In genomic region chr2:96407041-96407918, GRCh38 we compare ENCODE assay signal across 8 cellular contexts.
DNase-seq lines count a peak whose midpoint lies in the region; ATAC-seq and TF ChIP-seq lines count a peak whose summit lies in the region.

No MANE protein-coding gene starts in this region.

- H3K36me3 ChIP-seq in BLaER1, result no peaks in the 10 kb centered on the region

- H3K4me3 Mint-ChIP-seq in activated CD4-positive, alpha-beta T cell treated with anti-CD3 and anti-CD28 coated beads, Interleukin-2, amount 10 ng/mL, durations not matched to agents 7 days and 5 days, result peak overlapping the region; percentile 57

- no peaks in the 10 kb centered on the region for H3K27me3 ChIP-seq in BLaER1

- no peaks in the 10 kb centered on the region for H3K36me3 Mint-ChIP-seq in activated CD4-positive, alpha-beta T cell treated with anti-CD3 and anti-CD28 coated beads, Interleukin-2, amount 10 ng/mL, durations not matched to agents 7 days and 5 days (ENCODE audit: low read depth)

- TF ChIP-seq CTCF in choroid plexus epithelial cell (conservative IDR thresholded peaks at IDR 0.05; ENCODE audit: low read depth, low read length), result peak; percentile 94

- peak overlapping the region; percentile 52; the same call in 1 of the 2 replicates for H3K27ac ChIP-seq in BLaER1

- peak; percentile 77 for DNase-seq in NCI-H2227 treated with DMSO at 0.1 percent for 48 hours (lab: John Stamatoyannopoulos, UW)
- peak; percentile 84 for DNase-seq in activated CD4-positive, alpha-beta T cell treated with anti-CD3 and anti-CD28 coated beads, Interleukin-2, amount 10 ng/mL, durations not matched to agents 7 days and 5 days
- peak; percentile 90 for DNase-seq in choroid plexus epithelial cell (ENCODE audit: low read depth)
- DNase-seq in left lobe of liver (ENCODE audit: low spot score), result peak; percentile 69
- DNase-seq in stimulated activated CD4-positive, alpha-beta T cell treated with anti-CD3 and anti-CD28 coated beads, Interleukin-4, amount 100 ng/mL, for 24 hours, result peak; percentile 69

- no peak overlapping the region for H3K4me3 ChIP-seq in BLaER1
- no peak overlapping the region for H3K4me3 ChIP-seq in choroid plexus epithelial cell (ENCODE audit: low read depth, low read length)

- POLR2A ChIA-PET in activated CD4-positive, alpha-beta T cell treated with anti-CD3 and anti-CD28 coated beads, Interleukin-2, amount 10 ng/mL, durations not matched to agents 7 days and 5 days (lab: Charles Lee), result no interaction called here

- CTCF ChIA-PET in activated CD4-positive, alpha-beta T cell treated with anti-CD3 and anti-CD28 coated beads, Interleukin-2, amount 10 ng/mL, durations not matched to agents 7 days and 5 days (lab: Charles Lee), result interaction anchor here (0.6 to 4.8 kb wide), 45 partner anchors 10 to 414 kb away, joined by 3 to 57 read pairs (median 3); partner anchors contain the start of genes ARID5A, NEURL3 and STARD7

- no peaks in the 10 kb centered on the region for H3K27me3 Mint-ChIP-seq in activated CD4-positive, alpha-beta T cell treated with anti-CD3 and anti-CD28 coated beads, Interleukin-2, amount 10 ng/mL, durations not matched to agents 7 days and 5 days

- peak overlapping the region; percentile 92 for H3K27ac Mint-ChIP-seq in activated CD4-positive, alpha-beta T cell treated with anti-CD3 and anti-CD28 coated beads, Interleukin-2, amount 10 ng/mL, durations not matched to agents 7 days and 5 days

- H3K4me1 ChIP-seq in BLaER1, result peaks cover 64% of the 10 kb centered on the region

- no peaks in the 10 kb centered on the region for H3K9me3 ChIP-seq in BLaER1

- H4K20me1 ChIP-seq in BLaER1, result no peaks in the 10 kb centered on the region

- H3K9ac ChIP-seq in BLaER1, result no peak overlapping the region

- H3K4me1 Mint-ChIP-seq in activated CD4-positive, alpha-beta T cell treated with anti-CD3 and anti-CD28 coated beads, Interleukin-2, amount 10 ng/mL, durations not matched to agents 7 days and 5 days, result peaks cover 35% of the 10 kb centered on the region

- peak overlapping the region; percentile 76 for H3K4me2 ChIP-seq in BLaER1

- no peaks in the 10 kb centered on the region for H3K9me3 Mint-ChIP-seq in activated CD4-positive, alpha-beta T cell treated with anti-CD3 and anti-CD28 coated beads, Interleukin-2, amount 10 ng/mL, durations not matched to agents 7 days and 5 days

- ATAC-seq in GM21723 (IDR thresholded peaks at IDR 0.05; ENCODE audit: unreplicated experiment) (peak; percentile 68), left lobe of liver (peak; percentile 93), GM21737 (IDR thresholded peaks at IDR 0.05; ENCODE audit: unreplicated experiment) (no peak)
